1 cellular context compared by ENCODE assay signal in genomic region chr12:69553626-69554248, GRCh38.
TF ChIP-seq lines count a peak whose summit lies in the region.

No MANE protein-coding gene starts in this region.

TF ChIP-seq in GM23338, 12 proteins besides CTCF, POLR2A, EP300 and RAD21 (continued from another document):
- TF ChIP-seq REST (IDR thresholded peaks at IDR 0.05; ENCODE audit: unreplicated experiment) (no peak), EZH2phosphoT487 (IDR thresholded peaks at IDR 0.05; ENCODE audit: unreplicated experiment) (no peak), ETS1 (IDR thresholded peaks at IDR 0.05) (no peak), NANOG (IDR thresholded peaks at IDR 0.05; ENCODE audit: borderline replicate concordance) (no peak), POLR2AphosphoS5 (IDR thresholded peaks at IDR 0.05; ENCODE audit: low read depth) (no peak), STAT1 (IDR thresholded peaks at IDR 0.05; ENCODE audit: unreplicated experiment) (no peak), CREB1 (CRISPR knock-in tag; IDR thresholded peaks at IDR 0.05; ENCODE audit: low read depth) (no peak), EZH2 (IDR thresholded peaks at IDR 0.05; ENCODE audit: low read depth, unreplicated experiment) (no peak)
